ENCODE assay signal across 28 cellular contexts in genomic region chr7:84811427-84811826, GRCh38.
DNase-seq lines count a peak whose midpoint lies in the region; ATAC-seq, FAIRE-seq and TF ChIP-seq lines count a peak whose summit lies in the region.
"Had no signal": no experiment of that assay in that cellular context is flagged by ENCODE, and none has a peak within 500 bp of the region (broad histone marks: within the 10 kb centered on the region; RNA-seq: fewer than 3 reads in every experiment).

No MANE protein-coding gene starts in this region.

- no peaks in the 10 kb centered on the region for H3K79me2 ChIP-seq in neural progenitor cell (ENCODE audit: low read depth)

- WGBS in pancreas, 2 donors, result 46% methylated on average over 2 of the region's 2 CpGs

- H3K4me3 ChIP-seq in adipocyte (ENCODE audit: low read length) (peak overlapping the region; percentile 50), neural progenitor cell (no peak overlapping the region), pancreas (no peak overlapping the region)
- H3K4me3 ChIP-seq: transverse colon had no signal

- H2AFZ ChIP-seq in neural progenitor cell (replicated peaks), result no peak overlapping the region

- peaks cover 17% of the 10 kb centered on the region for H3K4me1 ChIP-seq in adipocyte (ENCODE audit: control insufficient read depth, insufficient read depth, low read length)
- H3K4me1 ChIP-seq in neural progenitor cell, result peaks cover 5% of the 10 kb centered on the region
- H3K4me1 ChIP-seq in pancreas, result no peaks in the 10 kb centered on the region
- H3K4me1 ChIP-seq: Caco-2, transverse colon had no signal

- no peak overlapping the region for H3K4me2 ChIP-seq in neural progenitor cell

- TF ChIP-seq CTCF in neural progenitor cell (IDR thresholded peaks at IDR 0.05) (no peak), pancreas (IDR thresholded peaks at IDR 0.05) (no peak)

- peaks cover 11% of the 10 kb centered on the region for H3K4me1 Mint-ChIP-seq in neural progenitor cell
- H3K4me1 Mint-ChIP-seq: memory B cell, neural crest cell had no signal

- H3K27ac Mint-ChIP-seq in neural progenitor cell, result no peak overlapping the region
- H3K27ac Mint-ChIP-seq: activated CD8-positive, alpha-beta T cell treated with anti-CD3 and anti-CD28 coated beads for 36 hours; memory B cell; progenitor cell of endocrine pancreas; T-helper 2 cell treated with Interferon-gamma antibody and Interleukin-4, amounts not matched to agents 5 μg/mL and 100 μg/mL, for 36 hours had no signal

- no peak overlapping the region for H3K4me3 Mint-ChIP-seq in neural progenitor cell
- H3K4me3 Mint-ChIP-seq: activated CD8-positive, alpha-beta T cell treated with anti-CD3 and anti-CD28 coated beads for 36 hours; memory B cell; neural crest cell; T-helper 2 cell treated with Interferon-gamma antibody and Interleukin-4, amounts not matched to agents 5 μg/mL and 100 μg/mL, for 36 hours had no signal

- no peaks in the 10 kb centered on the region for H3F3A ChIP-seq in neural progenitor cell (ENCODE audit: low read depth)

- H4K20me1 ChIP-seq in neural progenitor cell (ENCODE audit: low read depth), result no peaks in the 10 kb centered on the region

- DNase-seq in NCI-H82 (lab: John Stamatoyannopoulos, UW) (peak; percentile 24), NCI-H82 treated with DMSO at 0.1 percent for 48 hours (lab: John Stamatoyannopoulos, UW; ENCODE audit: unreplicated experiment) (no peak), adipocyte (ENCODE audit: low read depth) (no peak), neural progenitor cell (ENCODE audit: low spot score) (peak; percentile 76), urothelium cell line (ENCODE audit: low spot score) (peak; percentile 64), GM03348 (ENCODE audit: low spot score) (no peak), pancreas (no peak), activated gamma-delta T cell treated with Interleukin-2 at 50 U/mL for 16 hours (no peak)
- DNase-seq: activated CD8-positive, alpha-beta T cell treated with anti-CD3 and anti-CD28 coated beads for 36 hours; activated naive CD4-positive, alpha-beta T cell treated with anti-CD3 and anti-CD28 coated beads, Interleukin-2, amount 50 U/mL, for 16 hours; amniotic stem cell; Caco-2; effector CD4-positive, alpha-beta T cell; HCEC 1CT; Kasumi-1; NCI-H1694 treated with DMSO at 0.1 percent for 48 hours; NCI-H2171; NCI-H510A treated with DMSO at 0.1 percent for 48 hours; NK-92 treated with Interleukin-12 subunit alpha and Interleukin-12 subunit beta, amount 100 ng/mL, for 24 hours; stimulated activated CD4-positive, alpha-beta T cell treated with anti-CD3 and anti-CD28 coated beads, Interleukin-4, amount 100 ng/mL, for 24 hours; transverse colon had no signal

- peak overlapping the region; percentile 46 for H3K9ac ChIP-seq in adipocyte (ENCODE audit: low read length)
- no peak overlapping the region for H3K9ac ChIP-seq in neural progenitor cell

- H3K36me3 ChIP-seq in adipocyte (ENCODE audit: control insufficient read depth, insufficient read depth, low read length, severe bottlenecking) (no peaks in the 10 kb centered on the region), neural progenitor cell (no peaks in the 10 kb centered on the region), pancreas (no peaks in the 10 kb centered on the region)
- H3K36me3 ChIP-seq: transverse colon had no signal

- peak; percentile 9 for FAIRE-seq in urothelium cell line (lab: Jason Lieb, UNC)
- no peak for FAIRE-seq in pancreas (lab: Jason Lieb, UNC)
- FAIRE-seq: G401.6 had no signal

- H3K9me3 Mint-ChIP-seq in neural progenitor cell, result no peaks in the 10 kb centered on the region
- H3K9me3 Mint-ChIP-seq: activated CD8-positive, alpha-beta T cell treated with anti-CD3 and anti-CD28 coated beads for 36 hours; neural crest cell; T-helper 2 cell treated with Interferon-gamma antibody and Interleukin-4, amounts not matched to agents 5 μg/mL and 100 μg/mL, for 36 hours had no signal

- H3K27me3 ChIP-seq in adipocyte (replicated peaks; ENCODE audit: control insufficient read depth, insufficient read depth, low read length), result no peaks in the 10 kb centered on the region
- H3K27me3 ChIP-seq in neural progenitor cell, result no peaks in the 10 kb centered on the region
- no peaks in the 10 kb centered on the region for H3K27me3 ChIP-seq in pancreas
- H3K27me3 ChIP-seq: transverse colon had no signal

- H3K9me3 ChIP-seq in adipocyte (ENCODE audit: control insufficient read depth, low read length) (no peaks in the 10 kb centered on the region), neural progenitor cell (ENCODE audit: low read depth) (no peaks in the 10 kb centered on the region), pancreas (no peaks in the 10 kb centered on the region)
- H3K9me3 ChIP-seq: Caco-2, transverse colon had no signal

- H3K36me3 Mint-ChIP-seq in neural progenitor cell, result no peaks in the 10 kb centered on the region
- H3K36me3 Mint-ChIP-seq: memory B cell had no signal

- no peaks in the 10 kb centered on the region for H3K27me3 Mint-ChIP-seq in neural progenitor cell (ENCODE audit: insufficient read depth, low read depth)
- H3K27me3 Mint-ChIP-seq: activated CD8-positive, alpha-beta T cell treated with anti-CD3 and anti-CD28 coated beads for 36 hours; memory B cell; progenitor cell of endocrine pancreas had no signal

- intact Hi-C loops in pancreas (cut with DNase I), result no loop called here

- H3K27ac ChIP-seq in neural progenitor cell (no peak overlapping the region), pancreas (no peak overlapping the region)
- H3K27ac ChIP-seq: 22Rv1, C4-2B, transverse colon had no signal

- no peak for ATAC-seq in pancreas
- ATAC-seq: activated CD8-positive, alpha-beta T cell treated with anti-CD3 and anti-CD28 coated beads for 36 hours had no signal

Comparison
In these comparisons a context has a peak if more than half of its experiments do, and no peak if none do; other contexts are left out.
1. DNase-seq: peak in NCI-H82 (single experiment), neural progenitor cell (single experiment) and urothelium cell line (single experiment); none in NCI-H82 treated with DMSO at 0.1 percent for 48 hours (single experiment), adipocyte (single experiment), GM03348 (single experiment), pancreas (0 of 6) and activated gamma-delta T cell treated with Interleukin-2 at 50 U/mL for 16 hours (single experiment).